Comparison of ENCODE assay signal across 28 cellular contexts in genomic region chr10:21895932-21896331, GRCh38.
"Had no signal": no experiment of that assay in that cellular context is flagged by ENCODE, and none has a peak within 500 bp of the region (broad histone marks: within the 10 kb centered on the region; RNA-seq: fewer than 3 reads in every experiment).

No MANE protein-coding gene starts in this region.

- H3K27ac ChIP-seq: SK-N-MC had no signal

- H3K4me3 ChIP-seq: SK-N-MC had no signal

- DNase-seq: activated B cell treated with CpG ODN at 0.5 μM for 24 hours; activated CD4-positive, alpha-beta T cell treated with anti-CD3 and anti-CD28 coated beads for 1 hour; activated CD4-positive, alpha-beta T cell treated with anti-CD3 and anti-CD28 coated beads, Interleukin-2, amount 10 ng/mL, durations not matched to agents 24 days and 14 days; activated CD4-positive, alpha-beta T cell treated with anti-CD3 and anti-CD28 coated beads, Interleukin-2, amount 50 U/mL, for 48 hours; activated CD8-positive, alpha-beta memory T cell treated with anti-CD3 and anti-CD28 coated beads, Interleukin-2, amount 10 ng/mL, durations not matched to agents 7 days and 5 days; activated gamma-delta T cell; activated naive CD4-positive, alpha-beta T cell treated with anti-CD3 and anti-CD28 coated beads for 36 hours; activated T-cell treated with anti-CD3 and anti-CD28 coated beads, Interleukin-2, amount 50 U/mL, for 48 hours; amygdala; NCI-H1048; NCI-H146; NCI-H187 treated with DMSO at 0.1 percent for 48 hours; NCI-H2171; NCI-H2227 treated with DMSO at 0.1 percent for 48 hours; NCI-H446 treated with DMSO at 0.1 percent for 48 hours; NCI-H524 treated with DMSO at 0.1 percent for 48 hours; NCI-H774; OCI-M1; RPMI8226; T-cell; T-helper 2 cell; T1000 had no signal

- FAIRE-seq: astrocyte, TTC549 had no signal

- ATAC-seq: activated CD8-positive, alpha-beta memory T cell treated with anti-CD3 and anti-CD28 coated beads, Interleukin-2, amount 10 ng/mL, durations not matched to agents 7 days and 5 days; activated T-helper 17 cell treated with anti-CD3 and anti-CD28 coated beads, Interleukin-2, amount 50 U/mL, for 72 hours; Panc1; Right ventricle myocardium inferior; T-cell had no signal
